Comparison of ENCODE assay signal across 9 cellular contexts in the genomic region with DNA sequence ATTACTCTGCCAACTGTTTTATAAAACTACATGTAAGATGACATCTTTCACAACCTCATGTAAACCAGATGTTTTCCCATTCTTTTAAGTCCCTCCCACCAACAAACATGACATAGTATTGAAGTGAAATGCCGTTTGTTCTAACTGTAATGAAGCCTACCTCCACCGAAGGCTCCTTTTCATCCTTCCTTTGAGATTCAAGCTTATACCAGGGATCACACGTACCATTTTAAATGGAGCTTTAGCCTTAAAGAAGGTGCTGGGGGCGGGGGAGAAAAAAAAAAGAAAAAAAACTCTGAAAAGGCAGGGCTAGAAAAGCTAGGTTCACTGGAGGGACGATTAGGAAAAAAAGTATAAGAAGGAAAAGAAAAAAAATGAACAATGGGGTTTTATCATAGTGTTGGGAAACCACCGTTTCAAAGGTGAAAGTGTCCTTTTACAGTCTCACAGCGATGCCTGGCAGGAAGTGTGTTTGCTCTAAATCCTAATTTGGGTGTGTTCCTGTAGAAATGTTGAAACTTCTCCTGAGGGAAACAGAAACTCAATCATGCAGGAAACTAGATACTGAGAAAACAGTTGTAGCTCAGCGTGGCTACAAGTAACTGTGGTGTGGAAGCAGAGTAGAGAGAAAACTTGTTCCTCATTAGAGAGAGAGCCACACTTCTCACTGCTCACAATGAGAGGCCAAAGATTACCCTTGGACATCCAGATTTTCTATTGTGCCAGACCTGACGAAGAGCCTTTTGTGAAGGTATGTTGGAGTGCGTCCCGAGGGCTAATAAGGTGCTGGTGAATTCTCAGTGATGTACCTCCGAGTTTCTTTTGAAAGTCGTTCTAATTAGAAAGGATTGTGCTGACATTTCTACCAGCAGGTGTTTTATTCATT. TPM values are rescaled to one million over a fixed set of nuclear protein-coding genes. Genes with fewer than 3 reads are reported as not detected.
DNase-seq lines count a peak whose midpoint lies in the region; ATAC-seq, FAIRE-seq and TF ChIP-seq lines count a peak whose summit lies in the region.
"Had no signal": no experiment of that assay in that cellular context is flagged by ENCODE, and none has a peak within 500 bp of the region (broad histone marks: within the 10 kb centered on the region; RNA-seq: fewer than 3 reads in every experiment).

No MANE protein-coding gene starts in this region.

- no peak for TF ChIP-seq CTCF in bronchial epithelial cell (IDR thresholded peaks at IDR 0.05; ENCODE audit: insufficient read depth, low read length, severe bottlenecking)
- TF ChIP-seq CTCF in right lobe of liver (IDR thresholded peaks at IDR 0.05) = no peak

- H3K27me3 ChIP-seq in bronchial epithelial cell (ENCODE audit: control insufficient read depth, insufficient read depth, low read length) = no peaks in the 10 kb centered on the region
- no peaks in the 10 kb centered on the region for H3K27me3 ChIP-seq in right lobe of liver

- peak overlapping the region; percentile 77 to 98 (median 94) for H3K27ac ChIP-seq in right lobe of liver

- peaks cover 88% of the 10 kb centered on the region for H3K36me3 Mint-ChIP-seq in stimulated activated effector memory CD8-positive, alpha-beta T cell treated with anti-CD3 and anti-CD28 coated beads, Interleukin-12 subunit alpha, Interleukin-12 subunit beta, amount 100 ng/mL, for 72 hours

- peak; percentile 47 for FAIRE-seq in bronchial epithelial cell (lab: Jason Lieb, UNC)
- FAIRE-seq: frontal cortex had no signal

- peak overlapping the region; percentile 59 for H3K4me3 Mint-ChIP-seq in stimulated activated effector memory CD8-positive, alpha-beta T cell treated with anti-CD3 and anti-CD28 coated beads, Interleukin-12 subunit alpha, Interleukin-12 subunit beta, amount 100 ng/mL, for 72 hours

- in situ Hi-C loops in SK-MEL-5 (cut with HindIII; ENCODE audit: low pct_unique_long_range_greater_than_20kb, low sequenced_read_pairs) = no loop called here

- 7% methylated on average over 13 of the region's 13 CpGs for WGBS in right lobe of liver (ENCODE audit: insufficient coverage, low coverage, low lambda C conversion rate, missing lambda C conversion rate)

- peak overlapping the region; percentile 58 for H3K4me3 ChIP-seq in bronchial epithelial cell (ENCODE audit: low read depth, low read length)
- peak overlapping the region; percentile 36 to 46 (median 40) for H3K4me3 ChIP-seq in right lobe of liver

- H3K36me3 ChIP-seq in bronchial epithelial cell (ENCODE audit: control insufficient read depth, insufficient read depth, low read length) (peaks cover 15% of the 10 kb centered on the region), right lobe of liver (peaks cover 0 to 51% (median 5%) of the 10 kb centered on the region in 4 donors)

- DNase-seq in ELF-1 (ENCODE audit: low read depth, low spot score) (peak; percentile 52), HK-2 (ENCODE audit: unreplicated experiment) (peak; percentile 17), SK-MEL-5 (ENCODE audit: low read depth, low spot score) (peak; percentile 79), bronchial epithelial cell (ENCODE audit: low read depth) (peak; percentile 96), right lobe of liver (peak in 1 of 3 donors; percentile 63), NCI-H128 (lab: John Stamatoyannopoulos, UW; ENCODE audit: unreplicated experiment) (no peak)
- DNase-seq in stimulated activated effector memory CD8-positive, alpha-beta T cell treated with anti-CD3 and anti-CD28 coated beads, Interleukin-12 subunit alpha, Interleukin-12 subunit beta, amount 100 ng/mL, for 72 hours (ENCODE audit: low spot score in 2 of 2) = peak in 1 of 2 donors; percentile 62

- peaks cover 0 to 58% (median 14%) of the 10 kb centered on the region in 4 donors for H3K4me1 ChIP-seq in right lobe of liver

- ATAC-seq in GM21381 (IDR thresholded peaks at IDR 0.05; ENCODE audit: unreplicated experiment) = peak; percentile 96
- ATAC-seq in right lobe of liver = peak; percentile 75 to 93 (median 92)
- ATAC-seq in stimulated activated effector memory CD8-positive, alpha-beta T cell treated with anti-CD3 and anti-CD28 coated beads, Interleukin-12 subunit alpha, Interleukin-12 subunit beta, amount 100 ng/mL, for 72 hours = peak; percentile 93

- peak overlapping the region; percentile 88 for H3K27ac Mint-ChIP-seq in stimulated activated effector memory CD8-positive, alpha-beta T cell treated with anti-CD3 and anti-CD28 coated beads, Interleukin-12 subunit alpha, Interleukin-12 subunit beta, amount 100 ng/mL, for 72 hours

- peak; percentile 98 for TF ChIP-seq POLR2A in right lobe of liver (IDR thresholded peaks at IDR 0.05)

- no peaks in the 10 kb centered on the region for H3K9me3 Mint-ChIP-seq in stimulated activated effector memory CD8-positive, alpha-beta T cell treated with anti-CD3 and anti-CD28 coated beads, Interleukin-12 subunit alpha, Interleukin-12 subunit beta, amount 100 ng/mL, for 72 hours

- H3K9me3 ChIP-seq in right lobe of liver = no peaks in the 10 kb centered on the region

- peaks cover 30% of the 10 kb centered on the region for H3K4me1 Mint-ChIP-seq in stimulated activated effector memory CD8-positive, alpha-beta T cell treated with anti-CD3 and anti-CD28 coated beads, Interleukin-12 subunit alpha, Interleukin-12 subunit beta, amount 100 ng/mL, for 72 hours

- intact Hi-C loops in right lobe of liver (cut with DNase I) = no loop called here

RNA-seq across cellular contexts. Expression of a gene that starts 37.6 kb away (rescaled TPM):
- 18.2 and 19.6 TPM in 2 replicates for total RNA-seq in SK-MEL-5 (2014; rRNA removed; shearing (Covaris generic))
- 7.2 and 7.4 TPM in 2 replicates for polyA plus RNA-seq in SK-MEL-5 (2015; cell fraction: cytosol; rRNA removed)
- polyA plus RNA-seq in SK-MEL-5 (2015; cell fraction: nucleus; rRNA removed) = 1.7 and 3.8 TPM in 2 replicates
- total RNA-seq in bronchial epithelial cell (20.9 and 25.3 TPM in 2 replicates), right lobe of liver (10 to 100 TPM in 5 of 6 experiments, 1 to 10 TPM in 1; 8.5 to 16.6 (median 14.3) TPM)
